8 cellular contexts compared by ENCODE assay signal in genomic region chr1:43946244-43947060, GRCh38. TPM values are rescaled to one million over a fixed set of nuclear protein-coding genes. Genes with fewer than 3 reads are reported as not detected.
DNase-seq lines count a peak whose midpoint lies in the region; ATAC-seq, FAIRE-seq and TF ChIP-seq lines count a peak whose summit lies in the region.

IPO13 (plus strand) TSS chr1:43946950; CDS start chr1:43947601, 651 bp downstream.

- H3K27ac ChIP-seq in A549 = peak within 1 kb of the TSS; percentile 94 to 97
- H3K27ac ChIP-seq in brain microvascular endothelial cell = peak within 1 kb of the TSS; percentile 100

- no peaks in the 10 kb centered on the region for H3K27me3 ChIP-seq in brain microvascular endothelial cell (replicated peaks)
- H3K27me3 ChIP-seq in iPS-15b (ENCODE audit: control insufficient read depth, insufficient read depth, low read length) = no peaks in the 10 kb centered on the region
- H3K27me3 ChIP-seq in skeletal muscle satellite cell (ENCODE audit: control insufficient read depth, insufficient read depth, low read length) = no peaks in the 10 kb centered on the region

- TF ChIP-seq CTCF in A549 (IDR thresholded peaks at IDR 0.05) = peak; percentile 55
- peak; percentile 60 for TF ChIP-seq CTCF in brain microvascular endothelial cell (IDR thresholded peaks at IDR 0.05; ENCODE audit: low read depth, low read length, missing control alignments)

- CTCF ChIA-PET in A549 (lab: Yijun Ruan, JAX) = interaction anchor here (0.6 to 7.4 kb wide), 15 partner anchors 8 to 309 kb away, joined by 3 to 69 read pairs (median 3); partner anchors contain the start of gene DPH2

- H3K4me2 ChIP-seq in A549 (peak within 1 kb of the TSS; percentile 87), skeletal muscle satellite cell (ENCODE audit: low read length) (peak within 1 kb of the TSS; percentile 97)

- peak within 1 kb of the TSS; percentile 88 for H3K9ac ChIP-seq in iPS-15b (ENCODE audit: low read depth, low read length)
- H3K9ac ChIP-seq in skeletal muscle satellite cell (ENCODE audit: low read depth, low read length) = peak within 1 kb of the TSS; percentile 96

- under 1% methylated on average over 33 of the region's 73 CpGs for WGBS in A549 (ENCODE audit: missing lambda C conversion rate)

- H3K4me1 ChIP-seq in A549 = peaks cover 13% of the 10 kb centered on the region; the same call in 1 of the 3 replicates
- H3K4me1 ChIP-seq in iPS-15b (ENCODE audit: control insufficient read depth, insufficient read depth, low read length) = peaks cover 5% of the 10 kb centered on the region
- peaks cover 21% of the 10 kb centered on the region for H3K4me1 ChIP-seq in skeletal muscle satellite cell (ENCODE audit: control insufficient read depth, insufficient read depth, low read length)

- peak; percentile 58 to 68; a peak in 4 of 5 replicates for TF ChIP-seq RAD21 in A549 (conservative IDR thresholded peaks at IDR 0.05 in 1 of 2, IDR thresholded peaks at IDR 0.05 in 1 of 2)

- H3K36me3 ChIP-seq in brain microvascular endothelial cell (replicated peaks) (peaks cover 8% of the 10 kb centered on the region), iPS-15b (ENCODE audit: control insufficient read depth, insufficient read depth, low read length) (peaks cover 5% of the 10 kb centered on the region), skeletal muscle satellite cell (ENCODE audit: insufficient read depth, low read length) (peaks cover 11% of the 10 kb centered on the region)

- H3K9me3 ChIP-seq in A549 (no peaks in the 10 kb centered on the region), iPS-15b (ENCODE audit: control insufficient read depth, insufficient read depth, low read length) (no peaks in the 10 kb centered on the region), skeletal muscle satellite cell (replicated peaks; ENCODE audit: low read length) (no peaks in the 10 kb centered on the region)

- TF ChIP-seq POLR2A in A549 (IDR thresholded peaks at IDR 0.05; ENCODE audit: low read length) = peak; percentile 81

- ATAC-seq in A549 (peak; percentile 97 to 98), GM18520 (IDR thresholded peaks at IDR 0.05; ENCODE audit: unreplicated experiment) (peak; percentile 91), HG03064 (IDR thresholded peaks at IDR 0.05; ENCODE audit: low read depth, unreplicated experiment) (peak; percentile 90)

- H3K4me3 ChIP-seq in A549 (peak within 1 kb of the TSS; percentile 68), brain microvascular endothelial cell (ENCODE audit: low read depth, low read length) (peak within 1 kb of the TSS; percentile 90), iPS-15b (ENCODE audit: low read depth, low read length) (peak within 1 kb of the TSS; percentile 90), skeletal muscle satellite cell (ENCODE audit: low read length) (peak within 1 kb of the TSS; percentile 93)

- DNase-seq in A549 (ENCODE audit: low read depth in 1 of 2, low spot score in 1 of 2) (peak; percentile 90 to 96), NCI-H2107 (lab: John Stamatoyannopoulos, UW) (peak; percentile 98), UCSD-AML1 (lab: John Stamatoyannopoulos, UW; ENCODE audit: unreplicated experiment) (peak; percentile 97), brain microvascular endothelial cell (peak; percentile 87)

- FAIRE-seq in A549 (lab: Jason Lieb, UNC) = no peak

- in situ Hi-C loops in brain microvascular endothelial cell (cut with HindIII; ENCODE audit: low pct_ligation_motif_present, low sequenced_read_pairs) = loop anchor here (25.0 kb wide), 1 partner anchor 184 kb away; no protein-coding TSS in a partner anchor

- POLR2A ChIA-PET in A549 (lab: Yijun Ruan, JAX) = interaction anchor here (0.5 kb wide), 1 partner anchor 588 kb away, joined by 3 read pairs; the partner anchor contains the start of gene CDC20

- no peak for TF ChIP-seq EP300 in A549 (IDR thresholded peaks at IDR 0.05)

TF ChIP-seq in A549, 52 proteins besides CTCF, POLR2A, EP300 and RAD21 (continues in another document):
- TF ChIP-seq HOXA7 (CRISPR knock-in tag; IDR thresholded peaks at IDR 0.05) (no peak), HDAC2 (IDR thresholded peaks at IDR 0.05) (no peak), RFX5 (IDR thresholded peaks at IDR 0.05) (no peak), GATA3 (IDR thresholded peaks at IDR 0.05; ENCODE audit: borderline replicate concordance) (no peak), PHF8 (IDR thresholded peaks at IDR 0.05; ENCODE audit: borderline replicate concordance, low read depth) (0 out of 2 replicates have a peak, but pooled peaks have one; percentile 27), HMGXB4 (CRISPR knock-in tag; IDR thresholded peaks at IDR 0.05; ENCODE audit: borderline replicate concordance) (no peak), HOXB13 (CRISPR knock-in tag; IDR thresholded peaks at IDR 0.05; ENCODE audit: low read depth) (no peak), JUNB (IDR thresholded peaks at IDR 0.05) (no peak), JUN (IDR thresholded peaks at IDR 0.05) (peak; percentile 66 to 94; a peak in 4 of 5 replicates), RNF2 (IDR thresholded peaks at IDR 0.05; ENCODE audit: borderline replicate concordance, low read depth) (no peak), ZFP36 (IDR thresholded peaks at IDR 0.05; ENCODE audit: borderline replicate concordance, partially characterized antibody) (no peak), RARB (CRISPR knock-in tag; IDR thresholded peaks at IDR 0.05) (no peak), MAFK (IDR thresholded peaks at IDR 0.05; ENCODE audit: partially characterized antibody) (no peak), E2F6 (IDR thresholded peaks at IDR 0.05; ENCODE audit: borderline replicate concordance, low read depth) (peak; percentile 56), SREBF2 (IDR thresholded peaks at IDR 0.05) (no peak), ELK1 (IDR thresholded peaks at IDR 0.05; ENCODE audit: low read depth, low read length) (no peak), SMC3 (IDR thresholded peaks at IDR 0.05) (peak; percentile 62), CHD4 (IDR thresholded peaks at IDR 0.05; ENCODE audit: borderline replicate concordance) (no peak), BCL3 (IDR thresholded peaks at IDR 0.05) (peak; percentile 24; the same call in 1 of the 3 replicates), MYC (IDR thresholded peaks at IDR 0.05; ENCODE audit: borderline replicate concordance, low read length) (peak; percentile 73; the same call in 1 of the 2 replicates), FOXS1 (CRISPR knock-in tag; IDR thresholded peaks at IDR 0.05) (no peak)

RNA-seq across cellular contexts. Expression of gene IPO13, which starts in this region (rescaled TPM):
- polyA plus RNA-seq in A549 (2011; rRNA removed) = 8.1 and 12.9 TPM in 2 replicates
- 11.9 and 13.7 TPM in 2 replicates for polyA plus RNA-seq in A549 (2012; cell fraction: cytosol; rRNA removed)
- polyA plus RNA-seq in A549 (2012; cell fraction: nucleus; rRNA removed) = 33.2 and 37.8 TPM in 2 replicates
- polyA plus RNA-seq in A549 (2017; fragmentation: RNase III; extraction: RNeasy Plus Mini Kit Qiagen cat#74134 plus additional on column Dnase treatment) = 12.7 to 15.8 TPM (median 14.4 TPM) in 3 replicates
- 23.7 and 28.0 TPM in 2 replicates for polyA minus RNA-seq in A549 (2011; rRNA and poly(A)+ RNA removed)
- 18.8 and 20.5 TPM in 2 replicates for total RNA-seq in skeletal muscle satellite cell (2012; rRNA removed)

Comparison
In these comparisons a context has a peak if more than half of its experiments do, and no peak if none do; other contexts are left out.
1. Peak in every context shown above with its lines: DNase-seq, ATAC-seq, H3K4me3 ChIP-seq and H3K27ac ChIP-seq.